Comparison of ENCODE assay signal across 9 cellular contexts in the genomic region with DNA sequence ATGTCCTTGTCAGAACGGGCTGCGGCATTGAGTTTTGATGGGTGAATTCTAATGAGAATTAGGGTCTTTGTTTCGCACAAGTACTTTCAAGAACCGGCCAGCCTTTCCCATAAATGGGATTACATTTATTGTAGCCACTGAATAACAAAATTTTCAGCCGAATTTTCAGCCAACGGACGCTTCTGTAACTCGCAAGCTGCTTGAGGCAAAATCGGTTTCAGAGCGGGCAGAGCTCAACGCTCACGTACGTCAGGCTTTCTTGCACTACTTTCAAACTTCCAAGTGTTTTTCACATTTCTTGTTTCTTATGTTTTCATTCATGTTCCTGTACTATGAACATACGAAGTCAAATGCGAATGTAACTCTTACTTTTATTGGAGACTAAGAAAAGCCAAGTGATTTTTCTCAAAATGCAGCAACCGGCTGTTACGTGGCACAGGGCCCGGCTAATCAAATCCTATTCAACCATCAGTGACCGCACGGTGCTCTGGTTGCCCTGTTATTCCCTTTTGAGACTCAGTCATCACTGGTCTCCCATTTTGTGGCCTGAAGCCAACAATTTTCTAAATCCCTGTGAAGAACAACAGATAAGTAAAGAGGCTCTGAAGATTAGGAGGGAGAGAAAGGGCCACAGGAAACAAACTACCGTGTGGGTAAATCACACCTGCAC.
DNase-seq lines count a peak whose midpoint lies in the region; ATAC-seq and TF ChIP-seq lines count a peak whose summit lies in the region.
"Had no signal": no experiment of that assay in that cellular context is flagged by ENCODE, and none has a peak within 500 bp of the region (broad histone marks: within the 10 kb centered on the region; RNA-seq: fewer than 3 reads in every experiment).

No MANE protein-coding gene starts in this region.

- peak overlapping the region; percentile 68 to 81 for H3K4me3 Mint-ChIP-seq in CD14-positive monocyte
- peak overlapping the region; percentile 82 for H3K4me3 Mint-ChIP-seq in neural progenitor cell

- no peak for TF ChIP-seq EP300 in esophagus muscularis mucosa (IDR thresholded peaks at IDR 0.05)

- H3F3A ChIP-seq in neural progenitor cell (ENCODE audit: low read depth), result peaks cover 4% of the 10 kb centered on the region

- H3K4me1 ChIP-seq in esophagus muscularis mucosa, result peaks cover 0 to 14% (median 8%) of the 10 kb centered on the region in 4 donors
- peaks cover 33% of the 10 kb centered on the region for H3K4me1 ChIP-seq in neural progenitor cell

- DNase-seq in CD14-positive monocyte (ENCODE audit: low spot score), result no peak
- DNase-seq in LHCN-M2 (ENCODE audit: low read depth), result peak; percentile 22
- no peak for DNase-seq in esophagus muscularis mucosa (ENCODE audit: extremely low spot score)
- DNase-seq in neural progenitor cell (ENCODE audit: low spot score), result peak; percentile 18
- DNase-seq in NCI-H69 (lab: John Stamatoyannopoulos, UW), result no peak
- DNase-seq in HUDEP-2 (lab: John Stamatoyannopoulos, UW; ENCODE audit: unreplicated experiment in 76 of 76), result no peak
- no peak for DNase-seq in ecto neural progenitor cell (ENCODE audit: low spot score)

- H3K27me3 ChIP-seq in esophagus muscularis mucosa, result peaks cover 0 to 31% (median 3%) of the 10 kb centered on the region in 4 donors
- H3K27me3 ChIP-seq in neural progenitor cell, result peaks cover 23% of the 10 kb centered on the region

- peaks cover 0 to 3% (median 0%) of the 10 kb centered on the region in 7 donors for H3K9me3 Mint-ChIP-seq in CD14-positive monocyte
- no peaks in the 10 kb centered on the region for H3K9me3 Mint-ChIP-seq in neural progenitor cell

- 64% methylated on average over 21 of the region's 21 CpGs for WGBS in esophagus muscularis mucosa

- no peak overlapping the region for H3K27ac Mint-ChIP-seq in CD14-positive monocyte
- peak overlapping the region; percentile 93 for H3K27ac Mint-ChIP-seq in neural progenitor cell

- no peaks in the 10 kb centered on the region for H3K36me3 Mint-ChIP-seq in CD14-positive monocyte
- H3K36me3 Mint-ChIP-seq in neural progenitor cell, result no peaks in the 10 kb centered on the region

- no peak for ATAC-seq in HG03280 (IDR thresholded peaks at IDR 0.05; ENCODE audit: unreplicated experiment)
- ATAC-seq: K562 had no signal

- no peaks in the 10 kb centered on the region for H3K36me3 ChIP-seq in esophagus muscularis mucosa
- no peaks in the 10 kb centered on the region for H3K36me3 ChIP-seq in neural progenitor cell

- H3K4me2 ChIP-seq in neural progenitor cell, result peak overlapping the region; percentile 78

- intact Hi-C loops in CD14-positive monocyte (cut with micrococcal nuclease), result no loop called here
- intact Hi-C loops in esophagus muscularis mucosa (cut with DNase I), result no loop called here

- no peaks in the 10 kb centered on the region for H3K9me3 ChIP-seq in esophagus muscularis mucosa
- H3K9me3 ChIP-seq in neural progenitor cell (ENCODE audit: low read depth), result no peaks in the 10 kb centered on the region

- H3K27me3 Mint-ChIP-seq in CD14-positive monocyte (ENCODE audit: low read depth in 3 of 3), result peaks cover 17 to 25% (median 18%) of the 10 kb centered on the region in 3 donors
- peaks cover 8% of the 10 kb centered on the region for H3K27me3 Mint-ChIP-seq in neural progenitor cell (ENCODE audit: insufficient read depth, low read depth)

- H3K79me2 ChIP-seq in neural progenitor cell (ENCODE audit: low read depth), result no peaks in the 10 kb centered on the region

- no peak overlapping the region for H3K9ac ChIP-seq in neural progenitor cell

- H3K27ac ChIP-seq in esophagus muscularis mucosa (replicated peaks in 1 of 4), result peak overlapping the region in 1 of 4 donors; percentile 19
- no peak overlapping the region for H3K27ac ChIP-seq in neural progenitor cell

- TF ChIP-seq POLR2A in esophagus muscularis mucosa (IDR thresholded peaks at IDR 0.05; ENCODE audit: low read depth), result no peak

- no peaks in the 10 kb centered on the region for H4K20me1 ChIP-seq in neural progenitor cell (ENCODE audit: low read depth)

- peak overlapping the region; percentile 19 to 45 (median 37) for H3K4me3 ChIP-seq in esophagus muscularis mucosa
- H3K4me3 ChIP-seq in neural progenitor cell, result peak overlapping the region; percentile 44
- H3K4me3 ChIP-seq: K562 had no signal

- peak overlapping the region; percentile 75 for H2AFZ ChIP-seq in neural progenitor cell (replicated peaks)

- TF ChIP-seq CTCF in CD14-positive monocyte (IDR thresholded peaks at IDR 0.05), result no peak
- TF ChIP-seq CTCF in esophagus muscularis mucosa (IDR thresholded peaks at IDR 0.05), result no peak
- TF ChIP-seq CTCF in neural progenitor cell (IDR thresholded peaks at IDR 0.05), result no peak

- H3K4me1 Mint-ChIP-seq in CD14-positive monocyte (peaks cover 18% of the 10 kb centered on the region), neural progenitor cell (peaks cover 35% of the 10 kb centered on the region)

Comparison
In these comparisons a context has a peak if more than half of its experiments do, and no peak if none do; other contexts are left out.
1. DNase-seq: peak in LHCN-M2 (single experiment) and neural progenitor cell (single experiment); none in CD14-positive monocyte (single experiment), esophagus muscularis mucosa (single experiment), NCI-H69 (single experiment), HUDEP-2 (0 of 76) and ecto neural progenitor cell (single experiment).